29 cellular contexts compared by ENCODE assay signal in the genomic region with DNA sequence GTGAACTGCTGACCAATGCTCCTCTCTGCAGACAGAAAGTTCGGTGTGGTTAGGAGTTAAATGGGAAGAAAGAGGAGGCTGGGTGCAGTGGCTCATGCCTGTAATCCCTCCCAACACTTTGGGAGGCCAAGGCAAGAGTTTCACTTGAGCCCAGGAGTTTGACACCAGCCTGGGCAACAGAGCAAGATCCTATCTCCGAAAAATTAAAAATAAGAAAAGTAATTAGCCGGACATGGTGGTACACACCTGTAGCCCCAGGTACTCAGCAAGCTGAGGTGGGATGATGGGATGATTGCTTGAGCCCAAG. TPM values are rescaled to one million over a fixed set of nuclear protein-coding genes. Genes with fewer than 3 reads are reported as not detected.
DNase-seq lines count a peak whose midpoint lies in the region; ATAC-seq and TF ChIP-seq lines count a peak whose summit lies in the region.
"Had no signal": no experiment of that assay in that cellular context is flagged by ENCODE, and none has a peak within 500 bp of the region (broad histone marks: within the 10 kb centered on the region; RNA-seq: fewer than 3 reads in every experiment).

No MANE protein-coding gene starts in this region.

- H4K5ac ChIP-seq in IMR-90 (ENCODE audit: low read depth, low read length) (no peak overlapping the region), H9 (ENCODE audit: insufficient read length, low read depth, low read length) (no peak overlapping the region)

- no peaks in the 10 kb centered on the region for H3K9me3 ChIP-seq in IMR-90 (ENCODE audit: control insufficient read depth, insufficient read depth, low read length)
- no peaks in the 10 kb centered on the region for H3K9me3 ChIP-seq in H9 (ENCODE audit: control insufficient read depth, low read depth, low read length)
- H3K9me3 ChIP-seq: A549, Caco-2, HAP-1, Peyer's patch, SK-N-SH had no signal

- H3K27me3 Mint-ChIP-seq in effector memory CD8-positive, alpha-beta T cell, result no peaks in the 10 kb centered on the region
- H3K27me3 Mint-ChIP-seq in progenitor cell of endocrine pancreas, result no peaks in the 10 kb centered on the region
- H3K27me3 Mint-ChIP-seq in H9 (ENCODE audit: low read depth), result no peaks in the 10 kb centered on the region
- no peaks in the 10 kb centered on the region for H3K27me3 Mint-ChIP-seq in activated T-helper 17 cell treated with anti-CD3 and anti-CD28 coated beads, Interleukin-2, amount 50 U/mL, for 72 hours

- H3K9ac ChIP-seq in IMR-90 (ENCODE audit: low read depth, low read length) (no peak overlapping the region), H9 (ENCODE audit: extremely low read depth, insufficient read length, low read length) (no peak overlapping the region)
- H3K9ac ChIP-seq: SK-N-SH had no signal

- H3K14ac ChIP-seq in IMR-90 (replicated peaks; ENCODE audit: low read depth, low read length), result no peak overlapping the region
- H3K14ac ChIP-seq in H9 (ENCODE audit: insufficient read depth, low read length), result no peak overlapping the region

- TF ChIP-seq RAD21 in IMR-90 (IDR thresholded peaks at IDR 0.05; ENCODE audit: low read length), result no peak

- H2BK20ac ChIP-seq in IMR-90 (ENCODE audit: low read depth, low read length), result no peak overlapping the region
- no peak overlapping the region for H2BK20ac ChIP-seq in H9 (ENCODE audit: low read depth, low read length, poor library complexity, severe bottlenecking)

- peak overlapping the region; percentile 33; the same call in 1 of the 2 replicates for H3K27ac ChIP-seq in IMR-90 (ENCODE audit: insufficient read depth, low read length)
- H3K27ac ChIP-seq in VCaP, result 0 out of 2 replicates have a peak overlapping the region, but pooled peaks have one; percentile 17
- no peak overlapping the region for H3K27ac ChIP-seq in H9 (ENCODE audit: insufficient read length, low read depth, low read length)
- H3K27ac ChIP-seq: HL-60, Peyer's patch had no signal

- peaks cover 6% of the 10 kb centered on the region for H3K36me3 Mint-ChIP-seq in effector memory CD8-positive, alpha-beta T cell (ENCODE audit: insufficient read depth)
- peaks cover 6% of the 10 kb centered on the region for H3K36me3 Mint-ChIP-seq in progenitor cell of endocrine pancreas (ENCODE audit: insufficient read depth)
- peaks cover 5 to 18% (median 6%) of the 10 kb centered on the region in 3 experiments; a peak in 6 of 7 replicates for H3K36me3 Mint-ChIP-seq in H9 (ENCODE audit: insufficient read depth in 1 of 3, low read depth in 3 of 3)
- peaks cover 10% of the 10 kb centered on the region for H3K36me3 Mint-ChIP-seq in activated T-helper 17 cell treated with anti-CD3 and anti-CD28 coated beads, Interleukin-2, amount 50 U/mL, for 72 hours (ENCODE audit: low read depth)

- no TSS peak for BruUV-seq in IMR-90 (replicated peaks; lab: Mats Ljungman, UMichigan)

- dilution Hi-C loops in IMR-90 (cut with HindIII; ENCODE audit: low sequenced_read_pairs, unreplicated experiment), result no loop called here

- no peak overlapping the region for H3K4ac ChIP-seq in IMR-90 (ENCODE audit: low read depth, low read length)
- H3K4ac ChIP-seq in H9 (ENCODE audit: low read depth, low read length), result no peak overlapping the region

- no peaks in the 10 kb centered on the region for H3K23me2 ChIP-seq in H9 (ENCODE audit: insufficient read length, low read depth, low read length, poor library complexity, severe bottlenecking)

- H3K18ac ChIP-seq in IMR-90 (ENCODE audit: low read depth, low read length), result no peak overlapping the region
- H3K18ac ChIP-seq in H9 (ENCODE audit: insufficient read length, low read depth, low read length), result no peak overlapping the region

- H3K4me2 ChIP-seq in IMR-90 (ENCODE audit: low read depth, low read length), result no peak overlapping the region
- H3K4me2 ChIP-seq in H9 (ENCODE audit: insufficient read depth, insufficient read length, low read length), result no peak overlapping the region
- H3K4me2 ChIP-seq: A549, GM23338, SK-N-SH had no signal

- no peak overlapping the region for H2AK5ac ChIP-seq in IMR-90 (ENCODE audit: low read depth, low read length)
- H2AK5ac ChIP-seq in H9 (ENCODE audit: insufficient read length, low read length), result no peak overlapping the region

- no peak for TF ChIP-seq POLR2A in IMR-90 (IDR thresholded peaks at IDR 0.05; ENCODE audit: low read depth, low read length)

- H3K4me1 ChIP-seq in IMR-90 (ENCODE audit: control insufficient read depth, insufficient read depth, low read length) (peaks cover 14% of the 10 kb centered on the region), H9 (ENCODE audit: insufficient read depth, low read length) (no peaks in the 10 kb centered on the region)
- H3K4me1 ChIP-seq: HAP-1 had no signal

- no peak overlapping the region for H2AK9ac ChIP-seq in IMR-90 (replicated peaks; ENCODE audit: low read depth, low read length, poor library complexity)

- intact Hi-C loops in IMR-90 (cut with micrococcal nuclease), result no loop called here

- no peak overlapping the region for H2BK5ac ChIP-seq in IMR-90 (ENCODE audit: low read depth, low read length, poor library complexity, severe bottlenecking)
- H2BK5ac ChIP-seq in H9 (ENCODE audit: insufficient read length, low read length), result no peak overlapping the region

- H3K27me3 ChIP-seq in IMR-90 (ENCODE audit: control insufficient read depth, insufficient read depth, low read length) (no peaks in the 10 kb centered on the region), H9 (ENCODE audit: insufficient read depth, low read length) (no peaks in the 10 kb centered on the region)
- H3K27me3 ChIP-seq: Peyer's patch had no signal

- H3K79me2 ChIP-seq in H9 (ENCODE audit: insufficient read depth, low read length), result peaks cover 26% of the 10 kb centered on the region; the same call in 1 of the 2 replicates

- no peak overlapping the region for H3T11ph ChIP-seq in H9 (ENCODE audit: low read length)

- no peak overlapping the region for H3K4me3 ChIP-seq in IMR-90 (ENCODE audit: insufficient read depth, low read depth, low read length)
- H3K4me3 ChIP-seq: A549, GM12878, GM23338, HAP-1, Peyer's patch had no signal

- no peak overlapping the region for H2BK120ac ChIP-seq in IMR-90 (ENCODE audit: low read depth, low read length)
- H2BK120ac ChIP-seq in H9 (ENCODE audit: low read depth, low read length, poor library complexity, severe bottlenecking), result no peak overlapping the region

- no peak overlapping the region for H3K4me3 Mint-ChIP-seq in effector memory CD8-positive, alpha-beta T cell
- H3K4me3 Mint-ChIP-seq in progenitor cell of endocrine pancreas (ENCODE audit: low read depth) (no peak overlapping the region), H9 (no peak overlapping the region)
- H3K4me3 Mint-ChIP-seq in activated T-helper 17 cell treated with anti-CD3 and anti-CD28 coated beads, Interleukin-2, amount 50 U/mL, for 72 hours, result no peak overlapping the region
- H3K4me3 Mint-ChIP-seq: CD8-positive, alpha-beta T cell; GM23338 had no signal

- DNase-seq in IMR-90 (no peak), progenitor cell of endocrine pancreas (ENCODE audit: low spot score, unreplicated experiment) (no peak), H9 (no peak), D341Med (ENCODE audit: low spot score) (no peak)
- DNase-seq in effector memory CD8-positive, alpha-beta T cell, result no peak
- no peak for DNase-seq in activated T-cell treated with anti-CD3 and anti-CD28 coated beads, Interleukin-2, amount 50 U/mL, for 48 hours
- DNase-seq: C1 segment of cervical spinal cord, Caco-2, DMS 273 treated with DMSO at 0.1 percent for 48 hours, DMS79, EL, GDM1, Kasumi-1, NCI-H1105 treated with DMSO at 0.1 percent for 48 hours, NCI-H146, NCI-H2029, NCI-H2227 treated with DMSO at 0.1 percent for 48 hours, NCI-H510A, NCI-H69, Peyer's patch, SK-N-SH had no signal

- no peak overlapping the region for H3K23ac ChIP-seq in IMR-90 (ENCODE audit: low read depth, low read length)
- H3K23ac ChIP-seq in H9 (ENCODE audit: insufficient read length, low read depth, low read length), result no peak overlapping the region

- H2BK12ac ChIP-seq in H9 (ENCODE audit: insufficient read length, low read depth, low read length), result no peak overlapping the region

- H3K56ac ChIP-seq in IMR-90 (ENCODE audit: extremely low read depth, insufficient read depth, low read length), result no peak overlapping the region
- H3K56ac ChIP-seq in H9 (ENCODE audit: insufficient read length, low read depth, low read length), result no peak overlapping the region

- no peak overlapping the region for H4K91ac ChIP-seq in IMR-90 (ENCODE audit: insufficient read depth, low read depth, low read length)
- H4K91ac ChIP-seq in H9 (ENCODE audit: insufficient read length, low read depth, low read length), result no peak overlapping the region

- H4K8ac ChIP-seq in IMR-90 (ENCODE audit: low read depth in 2 of 2, low read length in 2 of 2), result no peak overlapping the region
- H4K8ac ChIP-seq in H9 (replicated peaks; ENCODE audit: insufficient read length, low read depth, low read length), result no peak overlapping the region

- WGBS in IMR-90 (ENCODE audit: extremely low coverage in 2 of 2, insufficient read length in 1 of 2), 2 experiments, result no CpG with 5 or more reads among the region's 3 CpGs
- WGBS in H9 (ENCODE audit: extremely low coverage, insufficient read length, low lambda C conversion rate), result no CpG with 5 or more reads among the region's 3 CpGs

- H3K9me1 ChIP-seq in IMR-90 (ENCODE audit: insufficient read depth, low read length), result peaks cover 41% of the 10 kb centered on the region

- in situ Hi-C loops in IMR-90 (cut with MboI; ENCODE audit: low sequenced_read_pairs), result no loop called here

- peak overlapping the region; percentile 66 to 92 for H3K27ac Mint-ChIP-seq in effector memory CD8-positive, alpha-beta T cell
- peak overlapping the region; percentile 62 for H3K27ac Mint-ChIP-seq in progenitor cell of endocrine pancreas
- no peak overlapping the region for H3K27ac Mint-ChIP-seq in H9
- H3K27ac Mint-ChIP-seq in activated T-helper 17 cell treated with anti-CD3 and anti-CD28 coated beads, Interleukin-2, amount 50 U/mL, for 72 hours, result no peak overlapping the region
- H3K27ac Mint-ChIP-seq: CD8-positive, alpha-beta T cell; GM23338 had no signal

- POLR2A ChIA-PET in IMR-90 (lab: Charles Lee; ENCODE audit: unreplicated experiment), result no interaction called here

- TF ChIP-seq CTCF in IMR-90 (conservative IDR thresholded peaks at IDR 0.05; ENCODE audit: low read depth, low read length), result no peak
- TF ChIP-seq CTCF in VCaP (conservative IDR thresholded peaks at IDR 0.05), result no peak
- no peak for TF ChIP-seq CTCF in progenitor cell of endocrine pancreas (IDR thresholded peaks at IDR 0.05; ENCODE audit: unreplicated experiment)
- no peak for TF ChIP-seq CTCF in H9 (conservative IDR thresholded peaks at IDR 0.05)

- H3K4me1 Mint-ChIP-seq in effector memory CD8-positive, alpha-beta T cell (ENCODE audit: low read depth in 2 of 2), result peaks cover 13 to 25% of the 10 kb centered on the region in 2 donors
- peaks cover 6% of the 10 kb centered on the region for H3K4me1 Mint-ChIP-seq in progenitor cell of endocrine pancreas (ENCODE audit: low read depth)
- H3K4me1 Mint-ChIP-seq in H9, result peaks cover 5 to 7% of the 10 kb centered on the region in 2 experiments; a peak in 3 of 4 replicates
- peaks cover 13% of the 10 kb centered on the region for H3K4me1 Mint-ChIP-seq in activated T-helper 17 cell treated with anti-CD3 and anti-CD28 coated beads, Interleukin-2, amount 50 U/mL, for 72 hours

- CTCF ChIA-PET in IMR-90 (lab: Yijun Ruan, JAX), result no interaction called here

- H2BK15ac ChIP-seq in IMR-90 (ENCODE audit: low read depth, low read length), result no peak overlapping the region
- H2BK15ac ChIP-seq in H9 (ENCODE audit: low read depth, low read length), result no peak overlapping the region

- H4K20me1 ChIP-seq in IMR-90 (ENCODE audit: insufficient read depth, low read length), result peaks cover 98% of the 10 kb centered on the region
- H4K20me1 ChIP-seq in H9 (ENCODE audit: control insufficient read depth, insufficient read depth, insufficient read length), result no peaks in the 10 kb centered on the region

- no peak for ATAC-seq in IMR-90 (ENCODE audit: low read depth)
- no peak for ATAC-seq in effector memory CD8-positive, alpha-beta T cell (replicated peaks)
- ATAC-seq in activated T-helper 17 cell treated with anti-CD3 and anti-CD28 coated beads, Interleukin-2, amount 50 U/mL, for 72 hours (replicated peaks), result no peak
- ATAC-seq: A549; CD8-positive, alpha-beta T cell; GM12878; GM23338 had no signal

- H2AFZ ChIP-seq in IMR-90 (replicated peaks; ENCODE audit: low read length, poor library complexity) (no peak overlapping the region), H9 (ENCODE audit: low read length) (no peak overlapping the region)
- H2AFZ ChIP-seq: GM23338 had no signal

- peaks cover 4% of the 10 kb centered on the region for H3K36me3 ChIP-seq in IMR-90 (ENCODE audit: control insufficient read depth, insufficient read depth, low read length)
- H3K36me3 ChIP-seq: Peyer's patch had no signal

- peaks cover 11 to 82% of the 10 kb centered on the region in 2 experiments for H3K79me1 ChIP-seq in IMR-90 (ENCODE audit: low read depth in 1 of 2, low read length in 2 of 2)
- H3K79me1 ChIP-seq in H9 (ENCODE audit: insufficient read depth, low read depth, low read length, poor library complexity, severe bottlenecking), result peaks cover 8% of the 10 kb centered on the region

- no peaks in the 10 kb centered on the region for H3K9me3 Mint-ChIP-seq in effector memory CD8-positive, alpha-beta T cell
- no peaks in the 10 kb centered on the region for H3K9me3 Mint-ChIP-seq in progenitor cell of endocrine pancreas (ENCODE audit: low read depth)
- H3K9me3 Mint-ChIP-seq in H9, result no peaks in the 10 kb centered on the region
- H3K9me3 Mint-ChIP-seq in activated T-helper 17 cell treated with anti-CD3 and anti-CD28 coated beads, Interleukin-2, amount 50 U/mL, for 72 hours, result no peaks in the 10 kb centered on the region
- H3K9me3 Mint-ChIP-seq: CD8-positive, alpha-beta T cell; GM23338 had no signal

RNA-seq across cellular contexts. Expression of a gene that starts 19.0 kb away (rescaled TPM):
- total RNA-seq in IMR-90 (2012; rRNA removed) (12.4 and 20.6 TPM in 2 replicates), progenitor cell of endocrine pancreas (81.7 and 86.6 TPM in 2 replicates), H9 (2021) (70.5 and 72.9 TPM in 2 replicates)
- 63.3 and 66.5 TPM in 2 replicates for polyA plus RNA-seq in IMR-90 (2012; rRNA removed)
- polyA plus RNA-seq in IMR-90 (2012; cell fraction: cytosol; rRNA removed), result 21.7 and 52.9 TPM in 2 replicates
- polyA plus RNA-seq in IMR-90 (2012; cell fraction: nucleus; rRNA removed; ENCODE audit: low replicate concordance), result 171 and 246 TPM in 2 replicates
- 10 to 100 TPM; 40.4 to 54.7 TPM for total RNA-seq in activated T-helper 17 cell treated with anti-CD3 and anti-CD28 coated beads, Interleukin-2, amount 50 U/mL, for 72 hours

Comparison
In these comparisons a context has a peak if more than half of its experiments do, and no peak if none do; other contexts are left out.
1. H3K27ac Mint-ChIP-seq: peak in effector memory CD8-positive, alpha-beta T cell (2 of 2) and progenitor cell of endocrine pancreas (single experiment); none in H9 (0 of 3) and activated T-helper 17 cell treated with anti-CD3 and anti-CD28 coated beads, Interleukin-2, amount 50 U/mL, for 72 hours (single experiment).